Comparison of ENCODE assay signal across 11 cellular contexts in genomic region chr16:3822366-3823045, GRCh38. TPM values are rescaled to one million over a fixed set of nuclear protein-coding genes. Genes with fewer than 3 reads are reported as not detected.
DNase-seq lines count a peak whose midpoint lies in the region; ATAC-seq and TF ChIP-seq lines count a peak whose summit lies in the region.
"Had no signal": no experiment of that assay in that cellular context is flagged by ENCODE, and none has a peak within 500 bp of the region (broad histone marks: within the 10 kb centered on the region; RNA-seq: fewer than 3 reads in every experiment).

No MANE protein-coding gene starts in this region.

- TF ChIP-seq POLR2A in tibial nerve (IDR thresholded peaks at IDR 0.05) = no peak

- peaks cover 8 to 97% (median 50%) of the 10 kb centered on the region in 4 donors for H3K4me1 ChIP-seq in tibial nerve

- no peaks in the 10 kb centered on the region for H3K9me3 Mint-ChIP-seq in IgD-negative memory B cell
- H3K9me3 Mint-ChIP-seq in naive B cell = no peaks in the 10 kb centered on the region

- H3K27ac Mint-ChIP-seq in IgD-negative memory B cell = peak overlapping the region in 2 of 3 donors; percentile 25 to 65
- peak overlapping the region in 5 of 6 donors; percentile 23 to 65 (median 28) for H3K27ac Mint-ChIP-seq in naive B cell

- H3K4me3 ChIP-seq in cardiac fibroblast (replicated peaks in 1 of 2; ENCODE audit: low read depth in 2 of 2, low read length in 2 of 2) (no peak overlapping the region), tibial nerve (no peak overlapping the region)
- H3K4me3 ChIP-seq: lung had no signal

- 57 to 66% methylated on average over 11 of the region's 11 CpGs for WGBS in tibial nerve, 2 donors

- no peak overlapping the region for H3K27ac ChIP-seq in tibial nerve

- TF ChIP-seq EP300 in tibial nerve (IDR thresholded peaks at IDR 0.05) = no peak

- H3K27me3 Mint-ChIP-seq in IgD-negative memory B cell = no peaks in the 10 kb centered on the region
- no peaks in the 10 kb centered on the region for H3K27me3 Mint-ChIP-seq in naive B cell

- peaks cover 2% of the 10 kb centered on the region for H3K36me3 Mint-ChIP-seq in IgD-negative memory B cell
- H3K36me3 Mint-ChIP-seq in naive B cell = peaks cover 0 to 7% of the 10 kb centered on the region in 2 donors

- no peaks in the 10 kb centered on the region for H3K27me3 ChIP-seq in tibial nerve

- TF ChIP-seq CTCF in cardiac fibroblast (IDR thresholded peaks at IDR 0.05; ENCODE audit: low read depth, low read length) = no peak
- TF ChIP-seq CTCF in tibial nerve (IDR thresholded peaks at IDR 0.05) = no peak

- DNase-seq in CD1c-positive myeloid dendritic cell (ENCODE audit: extremely low spot score) = peak; percentile 74
- DNase-seq in cardiac fibroblast (ENCODE audit: low read depth in 2 of 2) = peak; percentile 28 to 67
- no peak for DNase-seq in naive B cell
- DNase-seq in tibial nerve (ENCODE audit: low spot score in 2 of 2) = no peak
- DNase-seq in NCI-H187 (lab: John Stamatoyannopoulos, UW) = no peak
- DNase-seq: NCI-H526 treated with DMSO at 0.1 percent for 48 hours, T-helper 9 cell had no signal

- ATAC-seq in naive B cell (ENCODE audit: low read depth in 2 of 2) = no peak
- no peak for ATAC-seq in GM19463 (IDR thresholded peaks at IDR 0.05; ENCODE audit: unreplicated experiment)
- ATAC-seq in GM18520 (IDR thresholded peaks at IDR 0.05; ENCODE audit: unreplicated experiment) = no peak

- no peaks in the 10 kb centered on the region for H3K9me3 ChIP-seq in tibial nerve

- no peaks in the 10 kb centered on the region for H3K36me3 ChIP-seq in tibial nerve

- peaks cover 57 to 82% (median 79%) of the 10 kb centered on the region in 3 donors for H3K4me1 Mint-ChIP-seq in IgD-negative memory B cell
- H3K4me1 Mint-ChIP-seq in naive B cell = peaks cover 78 to 99% (median 95%) of the 10 kb centered on the region in 3 donors

- H3K4me3 Mint-ChIP-seq in IgD-negative memory B cell = peak overlapping the region in 2 of 4 donors; percentile 5 to 14
- peak overlapping the region in 6 of 8 donors; percentile 33 to 73 (median 45) for H3K4me3 Mint-ChIP-seq in naive B cell

RNA-seq across cellular contexts. Expression of gene CREBBP, which starts 58.0 kb away (rescaled TPM):
- polyA plus RNA-seq in IgD-negative memory B cell = 18.5 TPM
- 10 to 100 TPM in 1 of 6 donors, 1 to 10 TPM in 5; 2.6 to 23.5 (median 7.2) TPM for polyA plus RNA-seq in naive B cell (ENCODE audit: low read depth in 6 of 6)
- total RNA-seq in tibial nerve = 100 to 1,000 TPM in 1 of 4 donors, 10 to 100 TPM in 3; 67.1 to 106 (median 91.0) TPM

Comparison
In these comparisons a context has a peak if more than half of its experiments do, and no peak if none do; other contexts are left out.
1. DNase-seq: peak in CD1c-positive myeloid dendritic cell (single experiment) and cardiac fibroblast (2 of 2); none in naive B cell (single experiment), tibial nerve (0 of 2) and NCI-H187 (0 of 2).